12 cellular contexts compared by ENCODE assay signal in genomic region chr2:42959993-42960834, GRCh38.
DNase-seq lines count a peak whose midpoint lies in the region; ATAC-seq and TF ChIP-seq lines count a peak whose summit lies in the region.
"Had no signal": no experiment of that assay in that cellular context is flagged by ENCODE, and none has a peak within 500 bp of the region (broad histone marks: within the 10 kb centered on the region; RNA-seq: fewer than 3 reads in every experiment).

No MANE protein-coding gene starts in this region.

- peaks cover 54% of the 10 kb centered on the region for H3K4me1 ChIP-seq in lower lobe of right lung
- peaks cover 51% of the 10 kb centered on the region for H3K4me1 ChIP-seq in skeletal muscle satellite cell (ENCODE audit: control insufficient read depth, insufficient read depth, low read length)

- no peaks in the 10 kb centered on the region for H3K36me3 ChIP-seq in lower lobe of right lung
- H3K36me3 ChIP-seq in skeletal muscle satellite cell (ENCODE audit: insufficient read depth, low read length), result no peaks in the 10 kb centered on the region

- H3K27ac ChIP-seq in lower lobe of right lung, result peak overlapping the region; percentile 75

- H3K27me3 ChIP-seq in lower lobe of right lung (ENCODE audit: low read depth), result no peaks in the 10 kb centered on the region
- H3K27me3 ChIP-seq in skeletal muscle satellite cell (ENCODE audit: control insufficient read depth, insufficient read depth, low read length), result no peaks in the 10 kb centered on the region

- no peak overlapping the region for H3K4me2 ChIP-seq in skeletal muscle satellite cell (ENCODE audit: low read length)

- peak; percentile 12 for DNase-seq in left cardiac atrium
- DNase-seq in Right ventricle myocardium superior, result no peak
- no peak for DNase-seq in lower lobe of right lung
- no peak for DNase-seq in cortex of kidney (lab: John Stamatoyannopoulos, UW)
- no peak for DNase-seq in NCI-H146 (lab: John Stamatoyannopoulos, UW)
- no peak for DNase-seq in NCI-H1092 treated with DMSO at 0.1 percent for 48 hours (lab: John Stamatoyannopoulos, UW)
- DNase-seq: activated CD4-positive, alpha-beta T cell treated with anti-CD3 and anti-CD28 coated beads for 4 hours; activated T-cell treated with anti-CD3 and anti-CD28 coated beads, Interleukin-2, amount 50 U/mL, for 72 hours; DMS53; T-helper 1 cell had no signal

- H3K9me3 ChIP-seq in lower lobe of right lung (no peaks in the 10 kb centered on the region), skeletal muscle satellite cell (replicated peaks; ENCODE audit: low read length) (no peaks in the 10 kb centered on the region)

- intact Hi-C loops in left cardiac atrium (cut with DNase I), result no loop called here
- intact Hi-C loops in Right ventricle myocardium superior (cut with DNase I), result no loop called here
- intact Hi-C loops in lower lobe of right lung (cut with DNase I), result loop anchor here (10.0 kb wide), 1 partner anchor 525 kb away; no protein-coding TSS in a partner anchor

- H3K4me3 ChIP-seq in lower lobe of right lung (no peak overlapping the region), skeletal muscle satellite cell (ENCODE audit: low read length) (no peak overlapping the region)

- peak overlapping the region; percentile 3 for H3K9ac ChIP-seq in skeletal muscle satellite cell (ENCODE audit: low read depth, low read length)

- TF ChIP-seq CTCF in lower lobe of right lung (IDR thresholded peaks at IDR 0.05), result no peak

- ATAC-seq in left cardiac atrium (no peak), Right ventricle myocardium superior (ENCODE audit: poor library complexity) (no peak), lower lobe of right lung (no peak), HG03460 (IDR thresholded peaks at IDR 0.05; ENCODE audit: unreplicated experiment) (no peak)
- ATAC-seq: activated T-cell treated with anti-CD3 and anti-CD28 coated beads, Interleukin-2, amount 50 U/mL, for 72 hours had no signal
